In genomic region chr2:130371723-130372054, GRCh38 we compare ENCODE assay signal across 8 cellular contexts. TPM values are rescaled to one million over a fixed set of nuclear protein-coding genes. Genes with fewer than 3 reads are reported as not detected.
DNase-seq lines count a peak whose midpoint lies in the region; ATAC-seq, FAIRE-seq and TF ChIP-seq lines count a peak whose summit lies in the region.

No MANE protein-coding gene starts in this region.

- peak; percentile 72 for DNase-seq in Caki2 (ENCODE audit: low read depth)
- no peak for DNase-seq in Karpas-422
- DNase-seq in keratinocyte (ENCODE audit: low read depth, low spot score) = no peak
- no peak for DNase-seq in D341Med (ENCODE audit: low spot score)
- DNase-seq in NCI-H345 (lab: John Stamatoyannopoulos, UW) = no peak

- H3K36me3 ChIP-seq in Karpas-422 (ENCODE audit: insufficient read depth, low read length) = peaks cover 29% of the 10 kb centered on the region
- H3K36me3 ChIP-seq in keratinocyte (ENCODE audit: control insufficient read depth in 2 of 2, extremely low read depth in 1 of 2, insufficient read depth in 2 of 2, low read length in 2 of 2) = peaks cover 0 to 3% of the 10 kb centered on the region in 2 experiments
- peaks cover 0 to 10% of the 10 kb centered on the region in 2 donors for H3K36me3 ChIP-seq in stomach smooth muscle (ENCODE audit: control insufficient read depth in 2 of 2, insufficient read depth in 2 of 2, low read length in 2 of 2)

- peak; percentile 22 for ATAC-seq in GM21381 (IDR thresholded peaks at IDR 0.05; ENCODE audit: unreplicated experiment)

- no peak for FAIRE-seq in keratinocyte (lab: Jason Lieb, UNC)

- H2AFZ ChIP-seq in Karpas-422 (ENCODE audit: low read length) (no peak overlapping the region), keratinocyte (ENCODE audit: control insufficient read depth, low read length) (peak overlapping the region; percentile 96)

- 22 to 38% (median 32%) methylated on average over 18 of the region's 18 CpGs for WGBS in adipose tissue, 3 donors

- H3K27me3 ChIP-seq in Karpas-422 (ENCODE audit: low read length) (no peaks in the 10 kb centered on the region), keratinocyte (ENCODE audit: control insufficient read depth, extremely low read depth, insufficient read depth, low read length) (no peaks in the 10 kb centered on the region), stomach smooth muscle (ENCODE audit: control insufficient read depth in 1 of 2, insufficient read depth in 2 of 2, low read length in 2 of 2) (no peaks in the 10 kb centered on the region)

- H3K9me3 ChIP-seq in Karpas-422 (ENCODE audit: low read length) (no peaks in the 10 kb centered on the region), keratinocyte (ENCODE audit: control insufficient read depth, low read depth, low read length) (no peaks in the 10 kb centered on the region), stomach smooth muscle (ENCODE audit: control insufficient read depth in 2 of 2, low read length in 2 of 2) (no peaks in the 10 kb centered on the region)

- peak overlapping the region; percentile 91 for H3K4me3 ChIP-seq in Karpas-422 (ENCODE audit: low read length)
- H3K4me3 ChIP-seq in keratinocyte (ENCODE audit: control insufficient read depth in 2 of 3, extremely low read depth in 1 of 3, insufficient read depth in 2 of 3, low read depth in 1 of 3, low read length in 3 of 3) = peak overlapping the region; percentile 58 to 68 (median 67)
- peak overlapping the region; percentile 84 to 90 for H3K4me3 ChIP-seq in stomach smooth muscle (ENCODE audit: low read length in 2 of 2)

- TF ChIP-seq CTCF in keratinocyte (optimal IDR thresholded peaks at IDR 0.05 in 1 of 3, IDR thresholded peaks at IDR 0.05 in 1 of 3, conservative IDR thresholded peaks at IDR 0.05 in 1 of 3; ENCODE audit: extremely low read depth in 1 of 3, insufficient read depth in 2 of 3, low read length in 3 of 3) = no peak

- peak overlapping the region; percentile 93 for H3K27ac ChIP-seq in Karpas-422 (ENCODE audit: low read length)
- H3K27ac ChIP-seq in adipose tissue (ENCODE audit: low read depth, low read length) = peak overlapping the region; percentile 66
- no peak overlapping the region for H3K27ac ChIP-seq in keratinocyte (ENCODE audit: control insufficient read depth, insufficient read depth, low read length)
- H3K27ac ChIP-seq in stomach smooth muscle (ENCODE audit: low read length) = peak overlapping the region; percentile 64

- H3K9me2 ChIP-seq in Karpas-422 (replicated peaks; ENCODE audit: insufficient read depth, low read length) = no peaks in the 10 kb centered on the region

- H4K20me1 ChIP-seq in Karpas-422 (ENCODE audit: insufficient read depth, low read depth, low read length) (no peaks in the 10 kb centered on the region), keratinocyte (ENCODE audit: control insufficient read depth, extremely low read depth, insufficient read depth, low read length) (no peaks in the 10 kb centered on the region)

- peaks cover 78% of the 10 kb centered on the region for H3K4me1 ChIP-seq in Karpas-422 (ENCODE audit: low read length)
- H3K4me1 ChIP-seq in keratinocyte (ENCODE audit: control insufficient read depth, extremely low read depth, insufficient read depth, low read length) = peaks cover 3% of the 10 kb centered on the region
- peaks cover 28% of the 10 kb centered on the region for H3K4me1 ChIP-seq in stomach smooth muscle (ENCODE audit: control insufficient read depth, insufficient read depth, low read length)

- H3K4me2 ChIP-seq in Karpas-422 (ENCODE audit: low read depth, low read length, poor library complexity, severe bottlenecking) (peak overlapping the region; percentile 91), keratinocyte (ENCODE audit: control insufficient read depth, extremely low read depth, insufficient read depth, low read depth, low read length) (peak overlapping the region; percentile 65)

- in situ Hi-C loops in Caki2 (cut with HindIII; ENCODE audit: low pct_unique_long_range_greater_than_20kb, low sequenced_read_pairs) = no loop called here

- dilution Hi-C loops in keratinocyte (cut with MboI; ENCODE audit: extremely low pct_ligation_motif_present, low sequenced_read_pairs) = no loop called here

- H3K9me1 ChIP-seq in keratinocyte (ENCODE audit: control insufficient read depth, extremely low read depth, insufficient read depth, low read length) = no peaks in the 10 kb centered on the region

- H3K79me2 ChIP-seq in Karpas-422 (ENCODE audit: low read length) (peaks cover 49% of the 10 kb centered on the region), keratinocyte (ENCODE audit: control insufficient read depth, insufficient read depth, low read length) (no peaks in the 10 kb centered on the region)

- H3K9ac ChIP-seq in Karpas-422 (ENCODE audit: low read length) = peak overlapping the region; percentile 98
- peak overlapping the region; percentile 52 for H3K9ac ChIP-seq in keratinocyte (ENCODE audit: control insufficient read depth, extremely low read depth, insufficient read depth, low read length)
- H3K9ac ChIP-seq in stomach smooth muscle (ENCODE audit: low read length in 2 of 2) = peak overlapping the region; percentile 82 to 89

RNA-seq across cellular contexts. Expression of gene PTPN18, which starts 15.8 kb away (rescaled TPM):
- 20.8 and 26.1 TPM in 2 replicates for total RNA-seq in Caki2 (2014; rRNA removed; shearing (Covaris generic); ENCODE audit: low replicate concordance)
- total RNA-seq in Karpas-422 (2014; rRNA removed; shearing (Covaris generic); ENCODE audit: low replicate concordance) = 229 and 264 TPM in 2 replicates
- polyA plus RNA-seq in adipose tissue (10 to 100 TPM; 32.9 to 50.2 (median 36.3) TPM), keratinocyte (8.7 to 13.5 TPM (median 9.6 TPM) in 3 replicates)
- polyA plus RNA-seq in keratinocyte (2011; ENCODE audit: low read depth) = 4.5 TPM
- 6.4 and 7.1 TPM in 2 replicates for polyA plus RNA-seq in keratinocyte (2011; cell fraction: cytosol; rRNA removed)
- polyA plus RNA-seq in keratinocyte (2011; cell fraction: nucleus; rRNA removed) = 22.7 and 29.3 TPM in 2 replicates
- polyA plus RNA-seq in keratinocyte (2012; ENCODE audit: low replicate concordance) = 5.8 and 9.7 TPM in 2 replicates
- 6.3 to 47.6 TPM (median 21.6 TPM) in 3 replicates for polyA minus RNA-seq in keratinocyte
- polyA minus RNA-seq in keratinocyte (2011; cell fraction: cytosol; rRNA and poly(A)+ RNA removed) = 3.3 TPM
- polyA minus RNA-seq in keratinocyte (2011; cell fraction: nucleus; rRNA and poly(A)+ RNA removed) = 7.8 and 11.4 TPM in 2 replicates

RNA-seq across cellular contexts. Expression of gene IMP4, which starts 29.0 kb away (rescaled TPM):
- total RNA-seq in Caki2 (2014; rRNA removed; shearing (Covaris generic); ENCODE audit: low replicate concordance) = 78.6 and 105 TPM in 2 replicates
- total RNA-seq in Karpas-422 (2014; rRNA removed; shearing (Covaris generic); ENCODE audit: low replicate concordance) = 233 and 379 TPM in 2 replicates
- polyA plus RNA-seq in adipose tissue = 100 to 1,000 TPM in 2 of 3 donors, 10 to 100 TPM in 1; 56.0 to 151 (median 126) TPM
- 75.8 to 127 TPM (median 111 TPM) in 3 replicates for polyA plus RNA-seq in keratinocyte
- 54.9 TPM for polyA plus RNA-seq in keratinocyte (2011; ENCODE audit: low read depth)
- polyA plus RNA-seq in keratinocyte (2011; cell fraction: cytosol; rRNA removed) = 82.3 and 145 TPM in 2 replicates
- 100 and 122 TPM in 2 replicates for polyA plus RNA-seq in keratinocyte (2011; cell fraction: nucleus; rRNA removed)
- 92.9 and 149 TPM in 2 replicates for polyA plus RNA-seq in keratinocyte (2012; ENCODE audit: low replicate concordance)
- polyA minus RNA-seq in keratinocyte = 71.5 to 192 TPM (median 83.7 TPM) in 3 replicates
- 117 TPM for polyA minus RNA-seq in keratinocyte (2011; cell fraction: cytosol; rRNA and poly(A)+ RNA removed)
- polyA minus RNA-seq in keratinocyte (2011; cell fraction: nucleus; rRNA and poly(A)+ RNA removed) = 26.3 and 30.4 TPM in 2 replicates
